1 cellular context compared by ENCODE assay signal in genomic region chr1:107680579-107680985, GRCh38.
TF ChIP-seq lines count a peak whose summit lies in the region.

No MANE protein-coding gene starts in this region.

TF ChIP-seq in HepG2, 621 proteins besides CTCF, POLR2A, EP300 and RAD21 (continued from another document):
- TF ChIP-seq FOXP4 (CRISPR knock-in tag; IDR thresholded peaks at IDR 0.05) (peak; percentile 52), MZF1 (CRISPR knock-in tag; IDR thresholded peaks at IDR 0.05; ENCODE audit: borderline replicate concordance) (no peak), MXI1 (IDR thresholded peaks at IDR 0.05; ENCODE audit: borderline replicate concordance, low read depth, low read length) (0 out of 3 replicates have a peak, but pooled peaks have one; percentile 14), ZMYM3 (CRISPR knock-in tag; IDR thresholded peaks at IDR 0.05) (peak; percentile 94), HOMEZ (CRISPR knock-in tag; IDR thresholded peaks at IDR 0.05; ENCODE audit: low read depth) (peak; percentile 76; the same call in 1 of the 2 replicates), POGZ (CRISPR knock-in tag; IDR thresholded peaks at IDR 0.05) (peak; percentile 85), FOXA1 (IDR thresholded peaks at IDR 0.05) (no peak), FOXA1 (CRISPR knock-in tag; IDR thresholded peaks at IDR 0.05) (peak; percentile 61; the same call in 1 of the 2 replicates), ZFP90 (CRISPR knock-in tag; IDR thresholded peaks at IDR 0.05; ENCODE audit: borderline replicate concordance) (no peak), NFIC (IDR thresholded peaks at IDR 0.05; ENCODE audit: low read length) (no peak), TFDP1 (CRISPR knock-in tag; IDR thresholded peaks at IDR 0.05; ENCODE audit: borderline replicate concordance) (peak; percentile 26; the same call in 1 of the 2 replicates), JUND (CRISPR knock-in tag; IDR thresholded peaks at IDR 0.05) (no peak), ZNF746 (CRISPR knock-in tag; IDR thresholded peaks at IDR 0.05) (no peak), ZNF292 (CRISPR knock-in tag; IDR thresholded peaks at IDR 0.05; ENCODE audit: borderline replicate concordance, low read depth) (0 out of 2 replicates have a peak, but pooled peaks have one; percentile 14), ZNF788 (CRISPR knock-in tag; IDR thresholded peaks at IDR 0.05; ENCODE audit: borderline replicate concordance) (0 out of 2 replicates have a peak, but pooled peaks have one; percentile 38), ZNF574 (CRISPR knock-in tag; IDR thresholded peaks at IDR 0.05) (peak; percentile 52; the same call in 1 of the 2 replicates), ZNF644 (CRISPR knock-in tag; IDR thresholded peaks at IDR 0.05; ENCODE audit: low read depth) (peak; percentile 96), MYC (CRISPR knock-in tag; IDR thresholded peaks at IDR 0.05; ENCODE audit: borderline replicate concordance) (0 out of 2 replicates have a peak, but pooled peaks have one; percentile 41), ZBTB25 (CRISPR knock-in tag; IDR thresholded peaks at IDR 0.05) (0 out of 2 replicates have a peak, but pooled peaks have one; percentile 15), KMT2B (CRISPR knock-in tag; IDR thresholded peaks at IDR 0.05) (0 out of 2 replicates have a peak, but pooled peaks have one; percentile 15), ZNF44 (CRISPR knock-in tag; IDR thresholded peaks at IDR 0.05) (no peak), MAFG (CRISPR knock-in tag; IDR thresholded peaks at IDR 0.05) (no peak), ELF3 (CRISPR knock-in tag; IDR thresholded peaks at IDR 0.05) (peak; percentile 81; the same call in 1 of the 2 replicates), TFDP2 (CRISPR knock-in tag; IDR thresholded peaks at IDR 0.05) (peak; percentile 36; the same call in 1 of the 2 replicates), SCMH1 (CRISPR knock-in tag; IDR thresholded peaks at IDR 0.05; ENCODE audit: borderline replicate concordance) (no peak), ZKSCAN8 (CRISPR knock-in tag; IDR thresholded peaks at IDR 0.05; ENCODE audit: borderline replicate concordance) (no peak), CENPBD1 (CRISPR knock-in tag; IDR thresholded peaks at IDR 0.05; ENCODE audit: borderline replicate concordance, low read depth) (no peak), ESRRA (CRISPR knock-in tag; IDR thresholded peaks at IDR 0.05; ENCODE audit: low read depth) (0 out of 2 replicates have a peak, but pooled peaks have one; percentile 32), REPIN1 (CRISPR knock-in tag; IDR thresholded peaks at IDR 0.05; ENCODE audit: borderline replicate concordance, low read depth) (peak; percentile 98), ZNF784 (CRISPR knock-in tag; IDR thresholded peaks at IDR 0.05; ENCODE audit: borderline replicate concordance) (peak; percentile 92), HNF4A (CRISPR knock-in tag; IDR thresholded peaks at IDR 0.05) (peak; percentile 12)
